ENCODE assay signal across 20 cellular contexts in the genomic region with DNA sequence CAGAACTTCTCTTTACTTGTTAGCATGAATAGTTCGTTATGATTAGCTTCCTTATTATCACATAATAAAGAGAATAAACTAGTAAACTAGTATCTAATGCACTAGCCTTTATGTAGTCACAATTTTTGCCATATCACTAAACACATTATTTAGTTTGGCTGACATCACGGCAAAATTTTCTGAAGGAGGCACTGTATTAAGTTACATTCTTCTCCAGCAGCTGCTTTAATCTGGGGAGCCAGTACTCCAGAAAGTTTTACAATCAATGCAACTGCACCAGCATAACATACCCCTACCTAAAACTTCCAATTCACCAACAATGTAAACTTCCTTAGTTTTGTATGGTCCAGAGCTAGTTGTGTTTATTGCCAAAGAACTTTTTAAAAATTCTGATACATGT.
"Had no signal": no experiment of that assay in that cellular context is flagged by ENCODE, and none has a peak within 500 bp of the region (broad histone marks: within the 10 kb centered on the region; RNA-seq: fewer than 3 reads in every experiment).

No MANE protein-coding gene starts in this region.

- H3K27ac ChIP-seq: epithelial cell of prostate, esophagus muscularis mucosa, heart left ventricle, ovary, suprapubic skin, thyroid gland had no signal

- FAIRE-seq: urothelium cell line had no signal

- DNase-seq: effector memory CD8-positive, alpha-beta T cell; foreskin melanocyte; heart left ventricle; hippocampal formation; left colon; left ventricle myocardium superior; mesendoderm; naive thymus-derived CD8-positive, alpha-beta T cell; ovary; right cardiac atrium; stimulated activated CD4-positive, alpha-beta T cell treated with anti-CD3 and anti-CD28 coated beads, Interleukin-4, amount 100 ng/mL, for 1 hour; stimulated activated CD8-positive, alpha-beta memory T cell treated with anti-CD3 and anti-CD28 coated beads, Interleukin-4, amount 100 ng/mL, for 48 hours; stimulated activated naive CD8-positive, alpha-beta T cell treated with anti-CD3 and anti-CD28 coated beads, Interleukin-15, Interleukin-2, amounts not matched to agents 100 U/mL and 50 U/mL, for 24 hours; thyroid gland had no signal

- H3K9me3 ChIP-seq: ovary, thyroid gland had no signal

- H3K4me3 ChIP-seq: esophagus muscularis mucosa, heart left ventricle, lung, ovary, suprapubic skin, thyroid gland had no signal

- ATAC-seq: effector memory CD8-positive, alpha-beta T cell; heart left ventricle; left colon; left ventricle myocardium superior; naive thymus-derived CD8-positive, alpha-beta T cell; right cardiac atrium; stimulated activated effector memory CD8-positive, alpha-beta T cell treated with anti-CD3 and anti-CD28 coated beads, Interleukin-12 subunit alpha, Interleukin-12 subunit beta, amount 100 ng/mL, for 72 hours; stimulated activated naive CD8-positive, alpha-beta T cell treated with anti-CD3 and anti-CD28 coated beads, Interleukin-15, Interleukin-2, amounts not matched to agents 100 U/mL and 50 U/mL, for 24 hours had no signal

- H3K27me3 ChIP-seq: esophagus muscularis mucosa, heart left ventricle, ovary, suprapubic skin, thyroid gland had no signal

- H3K36me3 ChIP-seq: ovary, thyroid gland had no signal

- H3K4me1 ChIP-seq: esophagus muscularis mucosa, heart left ventricle, suprapubic skin, thyroid gland had no signal
